ENCODE assay signal across 9 cellular contexts in genomic region chr10:88386878-88387773, GRCh38.
DNase-seq lines count a peak whose midpoint lies in the region; ATAC-seq, FAIRE-seq and TF ChIP-seq lines count a peak whose summit lies in the region.
"Had no signal": no experiment of that assay in that cellular context is flagged by ENCODE, and none has a peak within 500 bp of the region (broad histone marks: within the 10 kb centered on the region; RNA-seq: fewer than 3 reads in every experiment).

No MANE protein-coding gene starts in this region.

- no peak overlapping the region for H3K4me3 ChIP-seq in bronchial epithelial cell (ENCODE audit: low read depth, low read length)
- H3K4me3 ChIP-seq: SJCRH30 had no signal

- H3K4me1 Mint-ChIP-seq in stimulated activated effector memory CD8-positive, alpha-beta T cell treated with anti-CD3 and anti-CD28 coated beads, Interleukin-12 subunit alpha, Interleukin-12 subunit beta, amount 100 ng/mL, for 72 hours: peaks cover 6% of the 10 kb centered on the region

- ATAC-seq in stimulated activated effector memory CD8-positive, alpha-beta T cell treated with anti-CD3 and anti-CD28 coated beads, Interleukin-12 subunit alpha, Interleukin-12 subunit beta, amount 100 ng/mL, for 72 hours: no peak

- no peak overlapping the region for H3K27ac Mint-ChIP-seq in stimulated activated effector memory CD8-positive, alpha-beta T cell treated with anti-CD3 and anti-CD28 coated beads, Interleukin-12 subunit alpha, Interleukin-12 subunit beta, amount 100 ng/mL, for 72 hours

- no peaks in the 10 kb centered on the region for H3K36me3 Mint-ChIP-seq in stimulated activated effector memory CD8-positive, alpha-beta T cell treated with anti-CD3 and anti-CD28 coated beads, Interleukin-12 subunit alpha, Interleukin-12 subunit beta, amount 100 ng/mL, for 72 hours

- no peak for FAIRE-seq in bronchial epithelial cell (lab: Jason Lieb, UNC)

- H3K9me3 Mint-ChIP-seq in stimulated activated effector memory CD8-positive, alpha-beta T cell treated with anti-CD3 and anti-CD28 coated beads, Interleukin-12 subunit alpha, Interleukin-12 subunit beta, amount 100 ng/mL, for 72 hours: no peaks in the 10 kb centered on the region

- H3K36me3 ChIP-seq in bronchial epithelial cell (ENCODE audit: control insufficient read depth, insufficient read depth, low read length): no peaks in the 10 kb centered on the region
- H3K36me3 ChIP-seq: SJCRH30 had no signal

- no peaks in the 10 kb centered on the region for H3K27me3 ChIP-seq in bronchial epithelial cell (ENCODE audit: control insufficient read depth, insufficient read depth, low read length)
- H3K27me3 ChIP-seq: SJCRH30 had no signal

- no peak overlapping the region for H3K4me3 Mint-ChIP-seq in stimulated activated effector memory CD8-positive, alpha-beta T cell treated with anti-CD3 and anti-CD28 coated beads, Interleukin-12 subunit alpha, Interleukin-12 subunit beta, amount 100 ng/mL, for 72 hours

- no peak for TF ChIP-seq CTCF in bronchial epithelial cell (IDR thresholded peaks at IDR 0.05; ENCODE audit: insufficient read depth, low read length, severe bottlenecking)

- DNase-seq in EL (peak; percentile 25), H4 (ENCODE audit: low spot score) (peak; percentile 74), NCI-H2227 (lab: John Stamatoyannopoulos, UW; ENCODE audit: unreplicated experiment) (peak; percentile 36), bronchial epithelial cell (ENCODE audit: low read depth) (peak; percentile 81), islet precursor cell (peak; percentile 49), stromal cell of bone marrow (ENCODE audit: low read depth) (peak; percentile 67)
- DNase-seq in activated effector memory CD4-positive, alpha-beta T cell treated with Interleukin-2 at 50 U/mL for 16 hours: no peak
- no peak for DNase-seq in stimulated activated effector memory CD8-positive, alpha-beta T cell treated with anti-CD3 and anti-CD28 coated beads, Interleukin-12 subunit alpha, Interleukin-12 subunit beta, amount 100 ng/mL, for 72 hours (ENCODE audit: low spot score in 2 of 2)

Comparison
In these comparisons a context has a peak if more than half of its experiments do, and no peak if none do; other contexts are left out.
1. DNase-seq: peak in EL (single experiment), H4 (single experiment), NCI-H2227 (single experiment), bronchial epithelial cell (single experiment), islet precursor cell (single experiment) and stromal cell of bone marrow (single experiment); none in activated effector memory CD4-positive, alpha-beta T cell treated with Interleukin-2 at 50 U/mL for 16 hours (single experiment) and stimulated activated effector memory CD8-positive, alpha-beta T cell treated with anti-CD3 and anti-CD28 coated beads, Interleukin-12 subunit alpha, Interleukin-12 subunit beta, amount 100 ng/mL, for 72 hours (0 of 2).